ENCODE assay signal across 10 cellular contexts in genomic region chr12:96033549-96034389, GRCh38. TPM values are rescaled to one million over a fixed set of nuclear protein-coding genes. Genes with fewer than 3 reads are reported as not detected.
DNase-seq lines count a peak whose midpoint lies in the region; ATAC-seq and TF ChIP-seq lines count a peak whose summit lies in the region.
"Had no signal": no experiment of that assay in that cellular context is flagged by ENCODE, and none has a peak within 500 bp of the region (broad histone marks: within the 10 kb centered on the region; RNA-seq: fewer than 3 reads in every experiment).

No MANE protein-coding gene starts in this region.

- peak overlapping the region; percentile 92 for H3K4me2 ChIP-seq in mammary epithelial cell (ENCODE audit: insufficient read depth, low read depth, low read length)

- peak overlapping the region; percentile 98 for H2AFZ ChIP-seq in mammary epithelial cell (ENCODE audit: low read depth, low read length)

- no peak overlapping the region for H3K27ac ChIP-seq in right atrium auricular region
- H3K27ac ChIP-seq in mammary epithelial cell (ENCODE audit: insufficient read depth, low read depth, low read length) = peak overlapping the region; percentile 81
- peak overlapping the region; percentile 89 for H3K27ac ChIP-seq in lower lobe of right lung

- H3K9me3 ChIP-seq in right atrium auricular region (no peaks in the 10 kb centered on the region), mammary epithelial cell (replicated peaks; ENCODE audit: insufficient read depth, low read length) (no peaks in the 10 kb centered on the region), lower lobe of right lung (no peaks in the 10 kb centered on the region)

- H3K4me3 ChIP-seq in right atrium auricular region (peak overlapping the region; percentile 88 to 92), mammary epithelial cell (replicated peaks in 1 of 3; ENCODE audit: insufficient read depth in 1 of 3, low read depth in 2 of 3, low read length in 3 of 3) (peak overlapping the region; percentile 75 to 99 (median 87)), lower lobe of right lung (peak overlapping the region; percentile 98)

- intact Hi-C loops in Right ventricle myocardium inferior (cut with DNase I) (no loop called here), mammary epithelial cell (cut with micrococcal nuclease) (no loop called here), lower lobe of right lung (cut with DNase I) (no loop called here)

- in situ Hi-C loops in mammary epithelial cell (cut with MboI; ENCODE audit: low sequenced_read_pairs in 2 of 2) = no loop called here

- peaks cover 0 to 14% of the 10 kb centered on the region in 2 donors for H3K4me1 ChIP-seq in right atrium auricular region
- H3K4me1 ChIP-seq in mammary epithelial cell (ENCODE audit: insufficient read depth, low read length) = peaks cover 14% of the 10 kb centered on the region
- H3K4me1 ChIP-seq in lower lobe of right lung = peaks cover 43% of the 10 kb centered on the region

- no peak for TF ChIP-seq CTCF in right atrium auricular region (IDR thresholded peaks at IDR 0.05)
- no peak for TF ChIP-seq CTCF in mammary epithelial cell (conservative IDR thresholded peaks at IDR 0.05 in 1 of 2, IDR thresholded peaks at IDR 0.05 in 1 of 2; ENCODE audit: extremely low read depth in 1 of 2, insufficient read depth in 1 of 2, low read depth in 1 of 2, low read length in 2 of 2)
- TF ChIP-seq CTCF in lower lobe of right lung (IDR thresholded peaks at IDR 0.05) = no peak

- H3K27me3 ChIP-seq in right atrium auricular region = no peaks in the 10 kb centered on the region
- H3K27me3 ChIP-seq in mammary epithelial cell (ENCODE audit: insufficient read depth, low read length) = no peaks in the 10 kb centered on the region
- H3K27me3 ChIP-seq in lower lobe of right lung (ENCODE audit: low read depth) = no peaks in the 10 kb centered on the region

- CTCF ChIA-PET in mammary epithelial cell (lab: Charles Lee; ENCODE audit: low non-redundant PET) = no interaction called here

- DNase-seq in right atrium auricular region (ENCODE audit: low spot score) = no peak
- no peak for DNase-seq in Right ventricle myocardium inferior (ENCODE audit: missing footprints)
- no peak for DNase-seq in mammary epithelial cell
- DNase-seq in lower lobe of right lung = no peak
- no peak for DNase-seq in stimulated activated CD4-positive, alpha-beta T cell treated with anti-CD3 and anti-CD28 coated beads, Interleukin-4, amount 100 ng/mL, for 4 hours
- no peak for DNase-seq in putamen (ENCODE audit: low spot score)
- DNase-seq: stimulated activated CD4-positive, alpha-beta T cell treated with anti-CD3 and anti-CD28 coated beads, Interleukin-4, amount 100 ng/mL, for 24 hours; T1000 had no signal

- dilution Hi-C loops in mammary epithelial cell (cut with HindIII; ENCODE audit: low sequenced_read_pairs) = no loop called here

- H3K36me3 ChIP-seq in right atrium auricular region = no peaks in the 10 kb centered on the region
- H3K36me3 ChIP-seq in mammary epithelial cell (ENCODE audit: insufficient read depth, low read length) = no peaks in the 10 kb centered on the region
- no peaks in the 10 kb centered on the region for H3K36me3 ChIP-seq in lower lobe of right lung

- WGBS in mammary epithelial cell (ENCODE audit: low coverage, missing lambda C conversion rate) = 48% methylated on average over 7 of the region's 7 CpGs

- BruUV-seq in mammary epithelial cell (replicated peaks; lab: Mats Ljungman, UMichigan) = TSS peak; percentile 43

- ATAC-seq in Right ventricle myocardium inferior = no peak
- ATAC-seq in lower lobe of right lung = no peak
- ATAC-seq in GM18870 (IDR thresholded peaks at IDR 0.05; ENCODE audit: unreplicated experiment) = no peak
- no peak for ATAC-seq in GM19455 (IDR thresholded peaks at IDR 0.05; ENCODE audit: unreplicated experiment)

- H4K20me1 ChIP-seq in mammary epithelial cell (ENCODE audit: insufficient read depth, low read length) = no peaks in the 10 kb centered on the region

- peak overlapping the region; percentile 90 for H3K9ac ChIP-seq in mammary epithelial cell (ENCODE audit: insufficient read depth, low read length)

- peaks cover 55% of the 10 kb centered on the region for H3K79me2 ChIP-seq in mammary epithelial cell (ENCODE audit: insufficient read depth, low read length)

RNA-seq across cellular contexts. Expression of gene LTA4H, which starts 1.6 kb away (rescaled TPM):
- 10 to 100 TPM; 42.3 to 45.5 TPM for total RNA-seq in right atrium auricular region
- total RNA-seq in Right ventricle myocardium inferior = 35.6 TPM
- 100 to 1,000 TPM; 103 to 110 TPM for total RNA-seq in mammary epithelial cell
- polyA plus RNA-seq in mammary epithelial cell = 98.9 TPM
- polyA minus RNA-seq in mammary epithelial cell = 93.9 TPM
- total RNA-seq in lower lobe of right lung = 567 TPM

RNA-seq across cellular contexts. Expression of gene HAL, which starts 37.6 kb away (rescaled TPM):
- total RNA-seq in right atrium auricular region (under 1 TPM; 0.24 to 0.93 TPM), Right ventricle myocardium inferior (0.68 TPM), mammary epithelial cell (under 1 TPM; 0.31 to 0.33 TPM), lower lobe of right lung (7.3 TPM)
- polyA plus RNA-seq in mammary epithelial cell = 0.24 TPM
- polyA minus RNA-seq in mammary epithelial cell = not detected

Comparison
In these comparisons a context has a peak if more than half of its experiments do, and no peak if none do; other contexts are left out.
1. H3K27ac ChIP-seq: peak in mammary epithelial cell (single experiment) and lower lobe of right lung (single experiment); none in right atrium auricular region (0 of 2).
2. Peak in every context shown above with its lines, with median percentiles within 50 percentile points of each other: H3K4me3 ChIP-seq.